In the genomic region with DNA sequence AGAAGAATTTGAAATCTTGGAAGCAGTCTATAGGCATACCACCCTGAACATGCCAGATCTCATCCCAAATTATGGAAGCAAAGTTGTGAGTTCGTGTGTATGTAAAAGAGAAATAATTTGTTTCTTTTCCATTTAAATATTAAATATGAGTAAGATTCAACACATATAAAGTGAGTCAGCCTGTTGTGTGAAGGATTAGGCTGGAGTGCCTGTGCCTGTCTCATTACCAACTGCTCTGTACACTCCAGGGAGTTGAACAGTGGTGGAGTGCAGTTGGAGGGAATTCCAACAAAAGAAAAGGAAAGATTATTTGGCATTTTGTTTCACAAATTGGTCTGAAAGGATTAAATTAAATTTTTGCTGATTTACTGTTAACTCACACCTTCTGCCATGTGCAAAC, we compare ENCODE assay signal across 17 cellular contexts.
"Had no signal": no experiment of that assay in that cellular context is flagged by ENCODE, and none has a peak within 500 bp of the region (broad histone marks: within the 10 kb centered on the region; RNA-seq: fewer than 3 reads in every experiment).

No MANE protein-coding gene starts in this region.

- H3K4me3 Mint-ChIP-seq: activated B cell treated with CpG ODN at 0.5 μM for 24 hours; activated CD8-positive, alpha-beta T cell treated with anti-CD3 and anti-CD28 coated beads for 36 hours; activated naive CD4-positive, alpha-beta T cell treated with anti-CD3 and anti-CD28 coated beads, Interleukin-2, amount 50 U/mL, for 24 hours; activated T-cell treated with anti-CD3 and anti-CD28 coated beads, Interleukin-2, amount 50 U/mL, for 4 hours; naive thymus-derived CD8-positive, alpha-beta T cell; T-helper 17 cell had no signal

- H3K4me3 ChIP-seq: adrenal gland, colonic mucosa, esophagus muscularis mucosa, transverse colon had no signal

- DNase-seq: activated B cell treated with CpG ODN at 0.5 μM for 24 hours; activated CD4-positive, alpha-beta T cell treated with anti-CD3 and anti-CD28 coated beads for 48 hours; activated CD8-positive, alpha-beta T cell treated with anti-CD3 and anti-CD28 coated beads for 36 hours; activated effector memory CD4-positive, alpha-beta T cell treated with anti-CD3 and anti-CD28 coated beads, Interleukin-2, amount 50 U/mL, for 16 hours; activated T-cell treated with anti-CD3 and anti-CD28 coated beads, Interleukin-2, amount 50 U/mL, for 4 hours; colonic mucosa; left colon; naive thymus-derived CD8-positive, alpha-beta T cell; small intestine; stimulated activated CD4-positive, alpha-beta T cell treated with anti-CD3 and anti-CD28 coated beads, Interleukin-4, amount 100 ng/mL, for 4 hours; stimulated activated CD8-positive, alpha-beta memory T cell treated with anti-CD3 and anti-CD28 coated beads, Interleukin-4, amount 100 ng/mL, for 48 hours; stimulated activated naive CD8-positive, alpha-beta T cell treated with anti-CD3 and anti-CD28 coated beads, Interleukin-15, Interleukin-2, amounts not matched to agents 100 U/mL and 50 U/mL, for 24 hours; T-helper 17 cell; transverse colon had no signal

- H3K4me1 ChIP-seq: adrenal gland, colonic mucosa, esophagus muscularis mucosa, transverse colon had no signal

- H3K27me3 ChIP-seq: adrenal gland, colonic mucosa, esophagus muscularis mucosa, transverse colon had no signal

- H3K27ac ChIP-seq: adrenal gland, colonic mucosa, esophagus muscularis mucosa, transverse colon had no signal

- H3K27me3 Mint-ChIP-seq: activated B cell treated with CpG ODN at 0.5 μM for 24 hours; activated CD8-positive, alpha-beta T cell treated with anti-CD3 and anti-CD28 coated beads for 36 hours; activated naive CD4-positive, alpha-beta T cell treated with anti-CD3 and anti-CD28 coated beads, Interleukin-2, amount 50 U/mL, for 24 hours; naive thymus-derived CD8-positive, alpha-beta T cell; T-helper 17 cell had no signal

- ATAC-seq: activated CD8-positive, alpha-beta T cell treated with anti-CD3 and anti-CD28 coated beads for 36 hours; activated T-cell treated with anti-CD3 and anti-CD28 coated beads, Interleukin-2, amount 50 U/mL, for 4 hours; left colon; naive thymus-derived CD8-positive, alpha-beta T cell; stimulated activated naive CD8-positive, alpha-beta T cell treated with anti-CD3 and anti-CD28 coated beads, Interleukin-15, Interleukin-2, amounts not matched to agents 100 U/mL and 50 U/mL, for 24 hours; T-helper 17 cell had no signal

- H3K27ac Mint-ChIP-seq: activated B cell treated with CpG ODN at 0.5 μM for 24 hours; activated CD8-positive, alpha-beta T cell treated with anti-CD3 and anti-CD28 coated beads for 36 hours; activated naive CD4-positive, alpha-beta T cell treated with anti-CD3 and anti-CD28 coated beads, Interleukin-2, amount 50 U/mL, for 24 hours; naive thymus-derived CD8-positive, alpha-beta T cell; T-helper 17 cell had no signal

- H3K36me3 ChIP-seq: adrenal gland, colonic mucosa, esophagus muscularis mucosa, transverse colon had no signal

- H3K36me3 Mint-ChIP-seq: activated naive CD4-positive, alpha-beta T cell treated with anti-CD3 and anti-CD28 coated beads, Interleukin-2, amount 50 U/mL, for 24 hours; naive thymus-derived CD8-positive, alpha-beta T cell had no signal

- H3K4me1 Mint-ChIP-seq: activated B cell treated with CpG ODN at 0.5 μM for 24 hours; activated naive CD4-positive, alpha-beta T cell treated with anti-CD3 and anti-CD28 coated beads, Interleukin-2, amount 50 U/mL, for 24 hours; naive thymus-derived CD8-positive, alpha-beta T cell; T-helper 17 cell had no signal

- H3K9me3 ChIP-seq: adrenal gland, colonic mucosa, esophagus muscularis mucosa, transverse colon had no signal
